11 cellular contexts compared by ENCODE assay signal in genomic region chr10:34492081-34492480, GRCh38.
A peak's percentile ranks its signal among the peaks of the same experiment; 100 is the strongest.
DNase-seq lines count a peak whose midpoint lies in the region; ATAC-seq, FAIRE-seq and TF ChIP-seq lines count a peak whose summit lies in the region.
"Had no signal": no experiment of that assay in that cellular context is flagged by ENCODE, and none has a peak within 500 bp of the region (broad histone marks: within the 10 kb centered on the region; RNA-seq: fewer than 3 reads in every experiment).

No MANE protein-coding gene starts in this region.

- peaks cover 33% of the 10 kb centered on the region for H3K4me1 ChIP-seq in foreskin keratinocyte

- H3K27ac Mint-ChIP-seq in activated naive CD4-positive, alpha-beta T cell treated with anti-CD3 and anti-CD28 coated beads, Interleukin-2, amount 50 U/mL, for 72 hours: no peak overlapping the region
- H3K27ac Mint-ChIP-seq: effector memory CD8-positive, alpha-beta T cell had no signal

- no peak for FAIRE-seq in GM19239 (lab: Jason Lieb, UNC)

- ATAC-seq in foreskin keratinocyte (peak; percentile 87), GM19395 (IDR thresholded peaks at IDR 0.05; ENCODE audit: unreplicated experiment) (no peak)
- ATAC-seq in activated naive CD4-positive, alpha-beta T cell treated with anti-CD3 and anti-CD28 coated beads, Interleukin-2, amount 50 U/mL, for 72 hours: no peak
- ATAC-seq: effector memory CD8-positive, alpha-beta T cell had no signal

- no peaks in the 10 kb centered on the region for H3K36me3 Mint-ChIP-seq in activated naive CD4-positive, alpha-beta T cell treated with anti-CD3 and anti-CD28 coated beads, Interleukin-2, amount 50 U/mL, for 72 hours

- no peak for TF ChIP-seq CTCF in foreskin keratinocyte (conservative IDR thresholded peaks at IDR 0.05)

- no peaks in the 10 kb centered on the region for H3K27me3 ChIP-seq in foreskin keratinocyte
- H3K27me3 ChIP-seq: ovary had no signal

- peak; percentile 25 for DNase-seq in COR-L47 (lab: John Stamatoyannopoulos, UW)
- peak; percentile 51 for DNase-seq in NCI-H1436 treated with DMSO at 0.1 percent for 48 hours (lab: John Stamatoyannopoulos, UW)
- peak; percentile 82 for DNase-seq in NCI-H748 (lab: John Stamatoyannopoulos, UW; ENCODE audit: unreplicated experiment)
- peak; percentile 77 to 88 for DNase-seq in foreskin keratinocyte
- no peak for DNase-seq in activated naive CD4-positive, alpha-beta T cell treated with anti-CD3 and anti-CD28 coated beads, Interleukin-2, amount 50 U/mL, for 72 hours (ENCODE audit: low spot score in 2 of 2)
- DNase-seq in kidney tubule cell (ENCODE audit: low spot score): no peak
- DNase-seq in GM19239 (ENCODE audit: insufficient read length, low spot score): no peak
- DNase-seq: activated CD8-positive, alpha-beta memory T cell treated with anti-CD3 and anti-CD28 coated beads for 24 hours; effector memory CD8-positive, alpha-beta T cell; ovary had no signal

- H3K27ac ChIP-seq in foreskin keratinocyte: peak overlapping the region; percentile 81
- H3K27ac ChIP-seq: ovary had no signal

- no peaks in the 10 kb centered on the region for H3K9me3 Mint-ChIP-seq in activated naive CD4-positive, alpha-beta T cell treated with anti-CD3 and anti-CD28 coated beads, Interleukin-2, amount 50 U/mL, for 72 hours

Comparison
In these comparisons a context has a peak if more than half of its experiments do, and no peak if none do; other contexts are left out.
1. DNase-seq: peak in COR-L47 (single experiment), NCI-H1436 treated with DMSO at 0.1 percent for 48 hours (single experiment), NCI-H748 (single experiment) and foreskin keratinocyte (2 of 2); none in activated naive CD4-positive, alpha-beta T cell treated with anti-CD3 and anti-CD28 coated beads, Interleukin-2, amount 50 U/mL, for 72 hours (0 of 2), kidney tubule cell (single experiment) and GM19239 (single experiment).